1 cellular context compared by ENCODE assay signal in genomic region chr13:104008075-104008474, GRCh38.
TF ChIP-seq lines count a peak whose summit lies in the region.

No MANE protein-coding gene starts in this region.

TF ChIP-seq in IMR-90, 13 proteins besides CTCF, POLR2A, EP300 and RAD21 (continued from another document):
- TF ChIP-seq CEBPB (IDR thresholded peaks at IDR 0.05; ENCODE audit: low read depth, low read length) (no peak), SMC3 (IDR thresholded peaks at IDR 0.05; ENCODE audit: low read depth, low read length) (no peak)
TF ChIP-seq in IMR-90: peak in this region for 0.
